ENCODE assay signal across 22 cellular contexts in the genomic region with DNA sequence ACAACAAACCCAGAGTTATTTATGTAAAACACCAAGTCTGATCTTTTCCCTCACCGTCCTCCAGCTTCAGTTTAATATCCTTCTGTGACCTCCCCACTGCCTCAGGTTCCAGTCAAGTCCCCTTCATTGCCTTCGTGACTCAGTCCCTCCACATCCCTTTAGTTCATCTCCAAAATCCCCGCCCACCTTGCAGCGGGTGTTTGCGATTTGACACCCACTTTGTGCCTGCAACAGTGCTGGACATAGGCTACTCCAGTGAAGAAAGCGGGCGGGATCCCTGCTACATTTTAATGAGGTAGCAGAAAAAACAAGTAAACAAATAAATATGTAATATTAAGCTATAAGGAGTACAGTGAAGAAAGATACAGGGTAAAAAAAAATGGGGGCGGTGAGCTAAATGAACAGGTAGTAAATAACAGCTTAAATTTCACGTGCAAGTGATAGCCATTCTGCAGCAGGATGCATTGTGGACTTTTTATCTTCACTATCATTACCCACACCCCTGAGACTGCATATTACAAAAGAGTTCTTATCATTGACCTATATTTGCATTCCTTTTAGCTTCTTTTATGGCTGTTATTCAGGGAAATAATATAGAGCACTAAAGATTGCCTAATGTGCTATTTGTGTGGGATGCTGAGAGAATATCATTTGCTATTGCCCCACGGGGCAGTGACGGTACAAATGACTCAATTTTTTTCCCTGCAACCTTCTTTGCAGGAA.
A peak's percentile ranks its signal among the peaks of the same experiment; 100 is the strongest.
DNase-seq lines count a peak whose midpoint lies in the region; FAIRE-seq and TF ChIP-seq lines count a peak whose summit lies in the region.
"Had no signal": no experiment of that assay in that cellular context is flagged by ENCODE, and none has a peak within 500 bp of the region (broad histone marks: within the 10 kb centered on the region; RNA-seq: fewer than 3 reads in every experiment).

No MANE protein-coding gene starts in this region.

- H3K9me3 Mint-ChIP-seq in type B pancreatic cell = no peaks in the 10 kb centered on the region

- no peaks in the 10 kb centered on the region for H3K9me3 ChIP-seq in hepatocyte (ENCODE audit: low read depth)
- H3K9me3 ChIP-seq: adrenal gland, neutrophil had no signal

- H3K27ac ChIP-seq in hepatocyte (peak overlapping the region; percentile 80), dorsolateral prefrontal cortex (no peak overlapping the region)
- H3K27ac ChIP-seq: adrenal gland, cardiac muscle cell, esophagus squamous epithelium, neutrophil, tibial nerve had no signal

- H3K4me2 ChIP-seq in hepatocyte = peak overlapping the region; percentile 35

- no peak for FAIRE-seq in HTR-8/SVneo (lab: Jason Lieb, UNC)
- FAIRE-seq: A204.1, GM12892 had no signal

- peak; percentile 27 for DNase-seq in NCI-H2107 treated with DMSO at 0.1 percent for 48 hours (lab: John Stamatoyannopoulos, UW; ENCODE audit: unreplicated experiment)
- no peak for DNase-seq in NCI-H2107 (lab: John Stamatoyannopoulos, UW)
- DNase-seq in NCI-H748 (lab: John Stamatoyannopoulos, UW; ENCODE audit: unreplicated experiment) = peak; percentile 64
- DNase-seq in hepatocyte (ENCODE audit: low spot score) = peak; percentile 50
- DNase-seq in type B pancreatic cell (ENCODE audit: extremely low spot score, unreplicated experiment) = no peak
- no peak for DNase-seq in HTR-8/SVneo (ENCODE audit: insufficient read length, low spot score)
- no peak for DNase-seq in 8988T
- DNase-seq in dorsolateral prefrontal cortex = no peak
- DNase-seq: activated CD8-positive, alpha-beta memory T cell treated with anti-CD3 and anti-CD28 coated beads, Interleukin-2, amount 50 U/mL, for 48 hours; activated effector memory CD4-positive, alpha-beta T cell treated with Interleukin-2 at 50 U/mL for 16 hours; esophagus squamous epithelium; head of caudate nucleus; NCI-H1694 treated with DMSO at 0.1 percent for 48 hours; NCI-H446 treated with DMSO at 0.1 percent for 48 hours; stimulated activated naive CD4-positive, alpha-beta T cell had no signal

- intact Hi-C loops in dorsolateral prefrontal cortex (cut with DNase I) = no loop called here

- H3K9me2 ChIP-seq in hepatocyte (replicated peaks; ENCODE audit: insufficient read depth) = no peaks in the 10 kb centered on the region

- H2AFZ ChIP-seq in hepatocyte = no peak overlapping the region

- no peaks in the 10 kb centered on the region for H3K36me3 ChIP-seq in hepatocyte (replicated peaks; ENCODE audit: insufficient read depth, low read depth)
- H3K36me3 ChIP-seq: adrenal gland, cardiac muscle cell, esophagus squamous epithelium, HAP-1, neutrophil, tibial nerve had no signal

- no peaks in the 10 kb centered on the region for H4K20me1 ChIP-seq in hepatocyte (ENCODE audit: insufficient read depth, poor library complexity, severe bottlenecking)

- H3K4me1 Mint-ChIP-seq in type B pancreatic cell (ENCODE audit: unreplicated experiment) = peaks cover 6% of the 10 kb centered on the region

- H3K4me3 ChIP-seq in hepatocyte (no peak overlapping the region), dorsolateral prefrontal cortex (no peak overlapping the region)
- H3K4me3 ChIP-seq: adrenal gland, cardiac muscle cell, esophagus squamous epithelium, HAP-1, tibial nerve had no signal

- no peak overlapping the region for H3K4me3 Mint-ChIP-seq in type B pancreatic cell

- no peaks in the 10 kb centered on the region for H3K27me3 Mint-ChIP-seq in type B pancreatic cell

- TF ChIP-seq CTCF in hepatocyte (IDR thresholded peaks at IDR 0.05; ENCODE audit: poor library complexity) (no peak), type B pancreatic cell (conservative IDR thresholded peaks at IDR 0.05) (no peak), dorsolateral prefrontal cortex (IDR thresholded peaks at IDR 0.05 in 54 of 56, conservative IDR thresholded peaks at IDR 0.05 in 2 of 56; ENCODE audit: low read depth in 1 of 56, partially characterized antibody in 56 of 56) (no peak)

- H3K4me1 ChIP-seq in hepatocyte (ENCODE audit: insufficient read depth) = peaks cover 14% of the 10 kb centered on the region
- H3K4me1 ChIP-seq: tibial nerve had no signal

- H3K27ac Mint-ChIP-seq in type B pancreatic cell = peak overlapping the region; percentile 30

- H3K79me2 ChIP-seq in hepatocyte = no peaks in the 10 kb centered on the region

- peaks cover 3% of the 10 kb centered on the region for H3K36me3 Mint-ChIP-seq in type B pancreatic cell

- H3K27me3 ChIP-seq in hepatocyte (no peaks in the 10 kb centered on the region), dorsolateral prefrontal cortex (no peaks in the 10 kb centered on the region)
- H3K27me3 ChIP-seq: adrenal gland, cardiac muscle cell, esophagus squamous epithelium, neutrophil, tibial nerve had no signal

- WGBS in hepatocyte (ENCODE audit: low lambda C conversion rate, missing lambda C conversion rate) = 55% methylated on average over 11 of the region's 11 CpGs

Comparison
In these comparisons a context has a peak if more than half of its experiments do, and no peak if none do; other contexts are left out.
1. DNase-seq: peak in NCI-H2107 treated with DMSO at 0.1 percent for 48 hours (single experiment), NCI-H748 (single experiment) and hepatocyte (single experiment); none in NCI-H2107 (single experiment), type B pancreatic cell (single experiment), HTR-8/SVneo (single experiment), 8988T (single experiment) and dorsolateral prefrontal cortex (0 of 10).